22 cellular contexts compared by ENCODE assay signal in the genomic region with DNA sequence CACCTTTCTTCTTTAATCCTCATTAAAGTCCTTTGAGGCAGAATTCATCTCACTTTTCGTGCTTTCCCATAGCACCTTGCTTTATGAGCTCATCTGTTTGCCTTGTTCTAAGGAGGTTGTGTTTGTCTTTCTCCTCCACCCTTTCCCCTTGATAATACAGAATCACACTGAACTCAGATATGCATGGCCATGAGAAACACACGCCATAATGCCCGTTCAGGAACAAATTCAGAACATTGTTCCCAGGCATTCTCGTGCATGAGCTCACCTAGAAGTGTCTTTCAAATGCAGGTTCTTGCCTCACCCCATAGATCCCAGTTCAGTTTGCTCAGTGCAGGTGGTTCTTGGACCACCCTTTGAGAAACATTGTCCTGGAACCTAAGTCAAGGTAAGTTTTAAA.
"Had no signal": no experiment of that assay in that cellular context is flagged by ENCODE, and none has a peak within 500 bp of the region (broad histone marks: within the 10 kb centered on the region; RNA-seq: fewer than 3 reads in every experiment).

No MANE protein-coding gene starts in this region.

- H3K36me3 ChIP-seq: adrenal gland, ascending aorta, gastroesophageal sphincter, lower lobe of right lung, right atrium auricular region, upper lobe of left lung had no signal

- DNase-seq: activated CD8-positive, alpha-beta memory T cell treated with anti-CD3 and anti-CD28 coated beads for 24 hours; activated CD8-positive, alpha-beta memory T cell treated with anti-CD3 and anti-CD28 coated beads, Interleukin-2, amount 50 U/mL, for 4 hours; activated naive CD4-positive, alpha-beta T cell; activated T-cell treated with anti-CD3 and anti-CD28 coated beads, Interleukin-2, amount 50 U/mL, for 24 hours; adrenal gland; central memory CD4-positive, alpha-beta T cell; dorsolateral prefrontal cortex; head of caudate nucleus; lower lobe of right lung; mesendoderm; natural killer cell; psoas muscle; stimulated activated CD4-positive, alpha-beta T cell treated with anti-CD3 and anti-CD28 coated beads, Interleukin-12 subunit alpha, Interleukin-12 subunit beta, amount 100 ng/mL, for 4 hours; T1000; upper lobe of left lung had no signal

- H3K36me3 Mint-ChIP-seq: activated naive CD8-positive, alpha-beta T cell; natural killer cell had no signal

- H3K9me3 Mint-ChIP-seq: activated T-cell treated with anti-CD3 and anti-CD28 coated beads, Interleukin-2, amount 50 U/mL, for 24 hours; activated T-helper 17 cell treated with anti-CD3 and anti-CD28 coated beads, Interleukin-2, amount 50 U/mL, for 72 hours; natural killer cell; T-helper 1 cell treated with Interleukin-12 subunit alpha and Interleukin-12 subunit beta and Interleukin-4 antibody, amounts not matched to agents 30 μg/mL and 1 μg/mL, for 36 hours had no signal

- H3K27ac Mint-ChIP-seq: activated naive CD8-positive, alpha-beta T cell; activated T-cell treated with anti-CD3 and anti-CD28 coated beads, Interleukin-2, amount 50 U/mL, for 24 hours; activated T-helper 17 cell treated with anti-CD3 and anti-CD28 coated beads, Interleukin-2, amount 50 U/mL, for 72 hours; natural killer cell; T-helper 1 cell treated with Interleukin-12 subunit alpha and Interleukin-12 subunit beta and Interleukin-4 antibody, amounts not matched to agents 30 μg/mL and 1 μg/mL, for 36 hours; WTC11 had no signal

- H3K27me3 ChIP-seq: adrenal gland, ascending aorta, right atrium auricular region, upper lobe of left lung had no signal

- H3K4me3 Mint-ChIP-seq: activated naive CD8-positive, alpha-beta T cell; activated T-cell treated with anti-CD3 and anti-CD28 coated beads, Interleukin-2, amount 50 U/mL, for 24 hours; activated T-helper 17 cell treated with anti-CD3 and anti-CD28 coated beads, Interleukin-2, amount 50 U/mL, for 72 hours; natural killer cell; T-helper 1 cell treated with Interleukin-12 subunit alpha and Interleukin-12 subunit beta and Interleukin-4 antibody, amounts not matched to agents 30 μg/mL and 1 μg/mL, for 36 hours; WTC11 had no signal

- ATAC-seq: activated T-helper 17 cell treated with anti-CD3 and anti-CD28 coated beads, Interleukin-2, amount 50 U/mL, for 72 hours; gastroesophageal sphincter; lower lobe of right lung; natural killer cell; psoas muscle; WTC11 had no signal

- H3K4me1 ChIP-seq: adrenal gland, ascending aorta, gastroesophageal sphincter, lower lobe of right lung, psoas muscle, right atrium auricular region, upper lobe of left lung had no signal

- H3K4me3 ChIP-seq: adrenal gland, ascending aorta, dorsolateral prefrontal cortex, gastroesophageal sphincter, lower lobe of right lung, psoas muscle, right atrium auricular region, upper lobe of left lung had no signal

- H3K4me1 Mint-ChIP-seq: activated T-helper 17 cell treated with anti-CD3 and anti-CD28 coated beads, Interleukin-2, amount 50 U/mL, for 72 hours; natural killer cell; WTC11 had no signal

- H3K27ac ChIP-seq: adrenal gland, ascending aorta, dorsolateral prefrontal cortex, gastroesophageal sphincter, lower lobe of right lung, psoas muscle, right atrium auricular region, upper lobe of left lung had no signal

- H3K9me3 ChIP-seq: adrenal gland, ascending aorta, gastroesophageal sphincter, lower lobe of right lung, psoas muscle, right atrium auricular region, upper lobe of left lung had no signal
